In the genomic region with DNA sequence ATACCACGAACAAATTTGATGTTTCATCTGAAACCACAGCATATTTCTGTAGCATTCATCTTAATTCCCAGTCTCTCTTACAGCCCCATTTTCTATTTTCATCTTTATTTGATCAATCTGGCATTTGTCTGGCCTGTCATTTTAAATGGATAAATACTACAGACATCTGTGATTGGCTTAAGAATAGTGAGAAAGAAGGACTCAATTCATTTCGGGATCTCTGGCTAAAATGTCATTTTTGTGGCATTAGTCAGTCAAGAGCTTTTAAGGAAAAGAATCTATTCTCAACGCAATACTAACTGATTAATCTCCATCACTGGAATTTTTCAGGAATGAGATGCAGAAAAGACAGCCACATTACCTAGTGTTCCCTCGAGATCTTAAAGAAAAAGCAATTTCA, we compare ENCODE assay signal across 16 cellular contexts.
DNase-seq lines count a peak whose midpoint lies in the region; ATAC-seq and TF ChIP-seq lines count a peak whose summit lies in the region.
"Had no signal": no experiment of that assay in that cellular context is flagged by ENCODE, and none has a peak within 500 bp of the region (broad histone marks: within the 10 kb centered on the region; RNA-seq: fewer than 3 reads in every experiment).

No MANE protein-coding gene starts in this region.

- H3K4me3 ChIP-seq in skeletal muscle cell (ENCODE audit: low read depth, low read length) (no peak overlapping the region), body of pancreas (no peak overlapping the region), MG63 (no peak overlapping the region)

- H3K36me3 ChIP-seq in body of pancreas (replicated peaks in 1 of 2; ENCODE audit: insufficient read depth in 1 of 2, low read depth in 2 of 2) (no peaks in the 10 kb centered on the region), MG63 (no peaks in the 10 kb centered on the region)

- no peak for TF ChIP-seq CTCF in body of pancreas (IDR thresholded peaks at IDR 0.05)

- intact Hi-C loops in body of pancreas (cut with DNase I), result no loop called here

- 54 to 72% methylated on average over 4 of the region's 4 CpGs for WGBS in body of pancreas, 2 donors

- DNase-seq in EL (peak; percentile 93), fibroblast of peridontal ligament (ENCODE audit: extremely low read depth) (peak; percentile 97), skeletal muscle cell (ENCODE audit: low read depth) (peak; percentile 69), body of pancreas (no peak), NCI-H510A treated with DMSO at 0.1 percent for 48 hours (lab: John Stamatoyannopoulos, UW) (no peak), MG63 (no peak)
- DNase-seq: COR-L47; effector CD8-positive, alpha-beta T cell; hippocampal formation; NCI-H1092 treated with DMSO at 0.1 percent for 48 hours; NCI-H526; stimulated activated CD4-positive, alpha-beta T cell treated with anti-CD3 and anti-CD28 coated beads, Interleukin-4, amount 100 ng/mL, for 24 hours; stimulated activated naive CD8-positive, alpha-beta T cell treated with anti-CD3 and anti-CD28 coated beads, Interleukin-15, Interleukin-2, amounts not matched to agents 100 U/mL and 50 U/mL, for 24 hours had no signal

- no peaks in the 10 kb centered on the region for H3K27me3 ChIP-seq in body of pancreas
- no peaks in the 10 kb centered on the region for H3K27me3 ChIP-seq in MG63

- H3K9me3 ChIP-seq in body of pancreas, result no peaks in the 10 kb centered on the region
- no peaks in the 10 kb centered on the region for H3K9me3 ChIP-seq in MG63

- no peak overlapping the region for H3K27ac ChIP-seq in body of pancreas

- peak; percentile 82 for ATAC-seq in SK-N-SH treated with all-trans-retinoic acid at 6 μM for 48 hours
- ATAC-seq in body of pancreas, result no peak
- no peak for ATAC-seq in GM18505 (IDR thresholded peaks at IDR 0.05; ENCODE audit: unreplicated experiment)
- ATAC-seq: Right ventricle myocardium inferior; stimulated activated naive CD8-positive, alpha-beta T cell treated with anti-CD3 and anti-CD28 coated beads, Interleukin-15, Interleukin-2, amounts not matched to agents 100 U/mL and 50 U/mL, for 24 hours had no signal

- H3K4me1 ChIP-seq in body of pancreas, result no peaks in the 10 kb centered on the region

- TF ChIP-seq POLR2A in body of pancreas (IDR thresholded peaks at IDR 0.05) (no peak), GM18505 (IDR thresholded peaks at IDR 0.05; ENCODE audit: borderline replicate concordance, extremely low read depth, insufficient read depth, insufficient read length) (no peak)

TF ChIP-seq in SK-N-SH treated with all-trans-retinoic acid at 6 μM for 48 hours, 23 proteins besides CTCF, POLR2A, EP300 and RAD21:
- TF ChIP-seq TOX (CRISPR knock-in tag; IDR thresholded peaks at IDR 0.05; ENCODE audit: borderline replicate concordance), result peak; percentile 91
- TF ChIP-seq ZNF70 (CRISPR knock-in tag; IDR thresholded peaks at IDR 0.05), result no peak
- no peak for TF ChIP-seq RARB (CRISPR knock-in tag; IDR thresholded peaks at IDR 0.05)
- TF ChIP-seq ZC3H10 (CRISPR knock-in tag; IDR thresholded peaks at IDR 0.05), result peak; percentile 77
- TF ChIP-seq, protein P1, sequence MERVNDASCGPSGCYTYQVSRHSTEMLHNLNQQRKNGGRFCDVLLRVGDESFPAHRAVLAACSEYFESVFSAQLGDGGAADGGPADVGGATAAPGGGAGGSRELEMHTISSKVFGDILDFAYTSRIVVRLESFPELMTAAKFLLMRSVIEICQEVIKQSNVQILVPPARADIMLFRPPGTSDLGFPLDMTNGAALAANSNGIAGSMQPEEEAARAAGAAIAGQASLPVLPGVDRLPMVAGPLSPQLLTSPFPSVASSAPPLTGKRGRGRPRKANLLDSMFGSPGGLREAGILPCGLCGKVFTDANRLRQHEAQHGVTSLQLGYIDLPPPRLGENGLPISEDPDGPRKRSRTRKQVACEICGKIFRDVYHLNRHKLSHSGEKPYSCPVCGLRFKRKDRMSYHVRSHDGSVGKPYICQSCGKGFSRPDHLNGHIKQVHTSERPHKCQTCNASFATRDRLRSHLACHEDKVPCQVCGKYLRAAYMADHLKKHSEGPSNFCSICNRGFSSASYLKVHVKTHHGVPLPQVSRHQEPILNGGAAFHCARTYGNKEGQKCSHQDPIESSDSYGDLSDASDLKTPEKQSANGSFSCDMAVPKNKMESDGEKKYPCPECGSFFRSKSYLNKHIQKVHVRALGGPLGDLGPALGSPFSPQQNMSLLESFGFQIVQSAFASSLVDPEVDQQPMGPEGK (CRISPR knock-in tag; IDR thresholded peaks at IDR 0.05; ENCODE audit: borderline replicate concordance), result peak; percentile 81; the same call in 1 of the 2 replicates
- TF ChIP-seq ISL1 (CRISPR knock-in tag; IDR thresholded peaks at IDR 0.05), result peak; percentile 96
TF ChIP-seq in SK-N-SH treated with all-trans-retinoic acid at 6 μM for 48 hours: peak in this region for 4.

Comparison
In these comparisons a context has a peak if more than half of its experiments do, and no peak if none do; other contexts are left out.
1. DNase-seq: peak in EL (single experiment), fibroblast of peridontal ligament (single experiment) and skeletal muscle cell (single experiment); none in body of pancreas (0 of 4), NCI-H510A treated with DMSO at 0.1 percent for 48 hours (single experiment) and MG63 (single experiment).